In the genomic region with DNA sequence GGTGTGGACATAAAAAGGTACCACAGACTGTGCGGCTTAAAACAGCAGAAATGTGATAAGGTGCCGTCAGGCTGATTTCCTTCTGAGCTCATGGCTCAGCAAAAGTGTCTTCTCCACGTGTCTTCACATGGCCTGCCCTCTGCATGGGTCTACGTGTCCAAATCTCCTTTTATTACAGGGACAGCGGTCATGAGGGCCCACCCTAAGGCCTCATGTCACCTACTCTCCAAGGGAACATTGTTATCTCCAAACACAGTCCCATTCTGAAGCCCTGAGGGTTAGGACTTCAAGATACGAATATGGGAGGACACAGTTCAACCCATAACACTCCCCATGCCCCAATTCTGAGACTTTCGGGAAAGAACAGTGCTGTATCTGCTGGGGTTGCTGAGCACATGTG, we compare ENCODE assay signal across 33 cellular contexts. TPM values are rescaled to one million over a fixed set of nuclear protein-coding genes. Genes with fewer than 3 reads are reported as not detected.
"Had no signal": no experiment of that assay in that cellular context is flagged by ENCODE, and none has a peak within 500 bp of the region (broad histone marks: within the 10 kb centered on the region; RNA-seq: fewer than 3 reads in every experiment).

No MANE protein-coding gene starts in this region.

- DNase-seq: activated CD4-positive, alpha-beta T cell treated with anti-CD3 and anti-CD28 coated beads for 1 hour; activated CD4-positive, alpha-beta T cell treated with anti-CD3 and anti-CD28 coated beads, Interleukin-2, amount 10 ng/mL, durations not matched to agents 7 days and 5 days; activated CD8-positive, alpha-beta T cell treated with anti-CD3 and anti-CD28 coated beads for 36 hours; activated naive CD4-positive, alpha-beta T cell; activated T-cell treated with anti-CD3 and anti-CD28 coated beads, Interleukin-2, amount 50 U/mL, for 4 hours; esophagus squamous epithelium; foreskin melanocyte; heart right ventricle; islet precursor cell; left cardiac atrium; left ventricle myocardium superior; naive B cell; nephron progenitor cell; nucleus accumbens; pancreas; stimulated activated CD4-positive, alpha-beta T cell treated with anti-CD3 and anti-CD28 coated beads, Interleukin-1b, Interleukin-23, amount 100 ng/mL, for 48 hours; stimulated activated CD4-positive, alpha-beta T cell treated with anti-CD3 and anti-CD28 coated beads, Interleukin-4, amount 100 ng/mL, for 4 hours; stimulated activated CD8-positive, alpha-beta memory T cell treated with anti-CD3 and anti-CD28 coated beads, Interleukin-4, amount 100 ng/mL, for 48 hours; stimulated activated naive CD8-positive, alpha-beta T cell treated with anti-CD3 and anti-CD28 coated beads, Interleukin-15, amount 100 ng/mL, for 72 hours; substantia nigra; T-cell had no signal

- H3K4me2 ChIP-seq: smooth muscle cell had no signal

- H3K4me1 ChIP-seq: breast epithelium, esophagus squamous epithelium, pancreas, right atrium auricular region, vagina had no signal

- H3K27ac ChIP-seq: breast epithelium, esophagus squamous epithelium, heart right ventricle, pancreas, right atrium auricular region, vagina had no signal

- FAIRE-seq: pancreas had no signal

- ATAC-seq: activated CD8-positive, alpha-beta T cell treated with anti-CD3 and anti-CD28 coated beads for 36 hours; activated naive CD4-positive, alpha-beta T cell treated with anti-CD3 and anti-CD28 coated beads, Interleukin-2, amount 50 U/mL, for 72 hours; activated T-cell treated with anti-CD3 and anti-CD28 coated beads, Interleukin-2, amount 50 U/mL, for 4 hours; pancreas; stimulated activated memory B cell treated with anti-CD40 and anti-IgM and Interleukin-4, amounts not matched to agents 10 μg/mL and 1 μg/mL and 100 μg/mL, for 72 hours; stimulated activated naive CD8-positive, alpha-beta T cell treated with anti-CD3 and anti-CD28 coated beads, Interleukin-15, amount 100 ng/mL, for 72 hours; T-cell had no signal

- H3K4me3 ChIP-seq: breast epithelium, esophagus squamous epithelium, heart right ventricle, pancreas, right atrium auricular region, smooth muscle cell, vagina had no signal

- H3K36me3 ChIP-seq: breast epithelium, esophagus squamous epithelium, heart right ventricle, pancreas, right atrium auricular region, vagina had no signal

- H3K27ac Mint-ChIP-seq: activated CD4-positive, alpha-beta T cell treated with anti-CD3 and anti-CD28 coated beads, Interleukin-2, amount 10 ng/mL, durations not matched to agents 7 days and 5 days; activated CD8-positive, alpha-beta T cell treated with anti-CD3 and anti-CD28 coated beads for 36 hours; dendritic cell treated with granulocyte-macrophage colony-stimulating factor and Interleukin-4, amounts not matched to agents 40 ng/mL and 50 ng/mL, for 4 days; mesothelial cell of epicardium; nephron progenitor cell; stimulated activated memory B cell treated with anti-CD40 and anti-IgM and Interleukin-4, amounts not matched to agents 10 μg/mL and 1 μg/mL and 100 μg/mL, for 72 hours; stimulated activated naive CD8-positive, alpha-beta T cell treated with anti-CD3 and anti-CD28 coated beads, Interleukin-15, amount 100 ng/mL, for 72 hours; T-cell; type B pancreatic cell had no signal

- H3K36me3 Mint-ChIP-seq: activated naive CD4-positive, alpha-beta T cell treated with anti-CD3 and anti-CD28 coated beads, Interleukin-2, amount 50 U/mL, for 72 hours; mesothelial cell of epicardium; naive B cell; stimulated activated memory B cell treated with anti-CD40 and anti-IgM and Interleukin-4, amounts not matched to agents 10 μg/mL and 1 μg/mL and 100 μg/mL, for 72 hours; T-cell; type B pancreatic cell had no signal

- H3K4me3 Mint-ChIP-seq: activated CD4-positive, alpha-beta T cell treated with anti-CD3 and anti-CD28 coated beads, Interleukin-2, amount 10 ng/mL, durations not matched to agents 7 days and 5 days; activated CD8-positive, alpha-beta T cell treated with anti-CD3 and anti-CD28 coated beads for 36 hours; activated T-cell treated with anti-CD3 and anti-CD28 coated beads, Interleukin-2, amount 50 U/mL, for 4 hours; central memory CD8-positive, alpha-beta T cell; dendritic cell treated with granulocyte-macrophage colony-stimulating factor and Interleukin-4, amounts not matched to agents 40 ng/mL and 50 ng/mL, for 4 days; mesothelial cell of epicardium; naive B cell; nephron progenitor cell; stimulated activated memory B cell treated with anti-CD40 and anti-IgM and Interleukin-4, amounts not matched to agents 10 μg/mL and 1 μg/mL and 100 μg/mL, for 72 hours; stimulated activated naive CD8-positive, alpha-beta T cell treated with anti-CD3 and anti-CD28 coated beads, Interleukin-15, amount 100 ng/mL, for 72 hours; T-cell; type B pancreatic cell had no signal

- H3K9me3 Mint-ChIP-seq: activated CD4-positive, alpha-beta T cell treated with anti-CD3 and anti-CD28 coated beads, Interleukin-2, amount 10 ng/mL, durations not matched to agents 7 days and 5 days; activated CD8-positive, alpha-beta T cell treated with anti-CD3 and anti-CD28 coated beads for 36 hours; activated naive CD4-positive, alpha-beta T cell treated with anti-CD3 and anti-CD28 coated beads, Interleukin-2, amount 50 U/mL, for 72 hours; activated T-cell treated with anti-CD3 and anti-CD28 coated beads, Interleukin-2, amount 50 U/mL, for 4 hours; central memory CD8-positive, alpha-beta T cell; dendritic cell treated with granulocyte-macrophage colony-stimulating factor and Interleukin-4, amounts not matched to agents 40 ng/mL and 50 ng/mL, for 4 days; mesothelial cell of epicardium; naive B cell; nephron progenitor cell; stimulated activated memory B cell treated with anti-CD40 and anti-IgM and Interleukin-4, amounts not matched to agents 10 μg/mL and 1 μg/mL and 100 μg/mL, for 72 hours; stimulated activated naive CD8-positive, alpha-beta T cell treated with anti-CD3 and anti-CD28 coated beads, Interleukin-15, amount 100 ng/mL, for 72 hours; T-cell; type B pancreatic cell had no signal

- H3K9me3 ChIP-seq: breast epithelium, esophagus squamous epithelium, heart right ventricle, pancreas, right atrium auricular region, vagina had no signal

- H3K4me1 Mint-ChIP-seq: activated CD4-positive, alpha-beta T cell treated with anti-CD3 and anti-CD28 coated beads, Interleukin-2, amount 10 ng/mL, durations not matched to agents 7 days and 5 days; central memory CD8-positive, alpha-beta T cell; stimulated activated naive CD8-positive, alpha-beta T cell treated with anti-CD3 and anti-CD28 coated beads, Interleukin-15, amount 100 ng/mL, for 72 hours; T-cell had no signal

- H3K27me3 Mint-ChIP-seq: activated CD4-positive, alpha-beta T cell treated with anti-CD3 and anti-CD28 coated beads, Interleukin-2, amount 10 ng/mL, durations not matched to agents 7 days and 5 days; dendritic cell treated with granulocyte-macrophage colony-stimulating factor and Interleukin-4, amounts not matched to agents 40 ng/mL and 50 ng/mL, for 4 days had no signal

- H3K27me3 ChIP-seq: breast epithelium, right atrium auricular region, vagina had no signal

RNA-seq across cellular contexts. Expression of a gene that starts 35.2 kb away (rescaled TPM):
- total RNA-seq: activated T-cell treated with anti-CD3 and anti-CD28 coated beads, Interleukin-2, amount 50 U/mL, for 4 hours; glomerular endothelial cell; pulmonary artery endothelial cell had no signal
